1 cellular context compared by ENCODE assay signal in the genomic region with DNA sequence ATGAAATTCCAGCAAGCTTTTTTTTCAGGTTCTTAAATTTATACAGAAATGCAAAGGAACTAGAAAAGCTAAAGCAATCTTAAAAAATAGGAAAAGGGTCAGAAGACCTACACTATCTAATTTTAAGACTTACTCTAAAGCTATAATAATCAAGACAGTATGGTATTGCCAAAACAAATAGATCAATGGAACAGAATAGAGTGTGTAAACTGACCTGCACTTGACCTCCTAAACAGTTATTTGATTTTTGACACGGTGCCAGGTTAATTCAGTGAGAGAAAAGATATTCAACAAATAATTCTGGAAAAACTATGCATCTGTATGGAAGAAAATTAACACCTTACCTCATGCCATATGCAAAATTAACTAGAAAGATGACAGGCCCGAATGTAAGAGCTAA.
TF ChIP-seq lines count a peak whose summit lies in the region.

No MANE protein-coding gene starts in this region.

TF ChIP-seq in HepG2, 621 proteins besides CTCF, POLR2A, EP300 and RAD21 (continued from another document):
- no peak for TF ChIP-seq LRRFIP1 (CRISPR knock-in tag; conservative IDR thresholded peaks at IDR 0.05)
- peak; percentile 84 for TF ChIP-seq NR2F6 (IDR thresholded peaks at IDR 0.05)
- TF ChIP-seq NR2F6 (CRISPR knock-in tag; IDR thresholded peaks at IDR 0.05), result peak; percentile 78
- TF ChIP-seq FOXA1 (IDR thresholded peaks at IDR 0.05), result no peak
- peak; percentile 56; the same call in 1 of the 2 replicates for TF ChIP-seq FOXA1 (CRISPR knock-in tag; IDR thresholded peaks at IDR 0.05)
- 0 out of 2 replicates have a peak, but pooled peaks have one; percentile 25 for TF ChIP-seq FOXJ3 (CRISPR knock-in tag; IDR thresholded peaks at IDR 0.05; ENCODE audit: borderline replicate concordance)
- TF ChIP-seq TMF1 (CRISPR knock-in tag; IDR thresholded peaks at IDR 0.05; ENCODE audit: low read depth), result no peak
- peak; percentile 72 for TF ChIP-seq SKI (IDR thresholded peaks at IDR 0.05; ENCODE audit: partially characterized antibody)
- TF ChIP-seq BCL6 (CRISPR knock-in tag; IDR thresholded peaks at IDR 0.05), result peak; percentile 64
- TF ChIP-seq ZBTB20 (CRISPR knock-in tag; IDR thresholded peaks at IDR 0.05; ENCODE audit: borderline replicate concordance, low read depth), result no peak
- TF ChIP-seq NFIC (IDR thresholded peaks at IDR 0.05; ENCODE audit: low read length), result peak; percentile 88
- TF ChIP-seq NCOR1 (IDR thresholded peaks at IDR 0.05; ENCODE audit: borderline replicate concordance, low read length), result peak; percentile 52; the same call in 1 of the 2 replicates
- TF ChIP-seq, protein P1, sequence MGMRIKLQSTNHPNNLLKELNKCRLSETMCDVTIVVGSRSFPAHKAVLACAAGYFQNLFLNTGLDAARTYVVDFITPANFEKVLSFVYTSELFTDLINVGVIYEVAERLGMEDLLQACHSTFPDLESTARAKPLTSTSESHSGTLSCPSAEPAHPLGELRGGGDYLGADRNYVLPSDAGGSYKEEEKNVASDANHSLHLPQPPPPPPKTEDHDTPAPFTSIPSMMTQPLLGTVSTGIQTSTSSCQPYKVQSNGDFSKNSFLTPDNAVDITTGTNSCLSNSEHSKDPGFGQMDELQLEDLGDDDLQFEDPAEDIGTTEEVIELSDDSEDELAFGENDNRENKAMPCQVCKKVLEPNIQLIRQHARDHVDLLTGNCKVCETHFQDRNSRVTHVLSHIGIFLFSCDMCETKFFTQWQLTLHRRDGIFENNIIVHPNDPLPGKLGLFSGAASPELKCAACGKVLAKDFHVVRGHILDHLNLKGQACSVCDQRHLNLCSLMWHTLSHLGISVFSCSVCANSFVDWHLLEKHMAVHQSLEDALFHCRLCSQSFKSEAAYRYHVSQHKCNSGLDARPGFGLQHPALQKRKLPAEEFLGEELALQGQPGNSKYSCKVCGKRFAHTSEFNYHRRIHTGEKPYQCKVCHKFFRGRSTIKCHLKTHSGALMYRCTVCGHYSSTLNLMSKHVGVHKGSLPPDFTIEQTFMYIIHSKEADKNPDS (CRISPR knock-in tag; IDR thresholded peaks at IDR 0.05), result no peak
- TF ChIP-seq, protein P2, sequence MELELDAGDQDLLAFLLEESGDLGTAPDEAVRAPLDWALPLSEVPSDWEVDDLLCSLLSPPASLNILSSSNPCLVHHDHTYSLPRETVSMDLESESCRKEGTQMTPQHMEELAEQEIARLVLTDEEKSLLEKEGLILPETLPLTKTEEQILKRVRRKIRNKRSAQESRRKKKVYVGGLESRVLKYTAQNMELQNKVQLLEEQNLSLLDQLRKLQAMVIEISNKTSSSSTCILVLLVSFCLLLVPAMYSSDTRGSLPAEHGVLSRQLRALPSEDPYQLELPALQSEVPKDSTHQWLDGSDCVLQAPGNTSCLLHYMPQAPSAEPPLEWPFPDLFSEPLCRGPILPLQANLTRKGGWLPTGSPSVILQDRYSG (CRISPR knock-in tag; IDR thresholded peaks at IDR 0.05), result no peak
- TF ChIP-seq NKX3-1 (CRISPR knock-in tag; IDR thresholded peaks at IDR 0.05), result peak; percentile 47; the same call in 1 of the 2 replicates
- peak; percentile 88 for TF ChIP-seq ONECUT2 (CRISPR knock-in tag; IDR thresholded peaks at IDR 0.05)
- TF ChIP-seq, protein P3, sequence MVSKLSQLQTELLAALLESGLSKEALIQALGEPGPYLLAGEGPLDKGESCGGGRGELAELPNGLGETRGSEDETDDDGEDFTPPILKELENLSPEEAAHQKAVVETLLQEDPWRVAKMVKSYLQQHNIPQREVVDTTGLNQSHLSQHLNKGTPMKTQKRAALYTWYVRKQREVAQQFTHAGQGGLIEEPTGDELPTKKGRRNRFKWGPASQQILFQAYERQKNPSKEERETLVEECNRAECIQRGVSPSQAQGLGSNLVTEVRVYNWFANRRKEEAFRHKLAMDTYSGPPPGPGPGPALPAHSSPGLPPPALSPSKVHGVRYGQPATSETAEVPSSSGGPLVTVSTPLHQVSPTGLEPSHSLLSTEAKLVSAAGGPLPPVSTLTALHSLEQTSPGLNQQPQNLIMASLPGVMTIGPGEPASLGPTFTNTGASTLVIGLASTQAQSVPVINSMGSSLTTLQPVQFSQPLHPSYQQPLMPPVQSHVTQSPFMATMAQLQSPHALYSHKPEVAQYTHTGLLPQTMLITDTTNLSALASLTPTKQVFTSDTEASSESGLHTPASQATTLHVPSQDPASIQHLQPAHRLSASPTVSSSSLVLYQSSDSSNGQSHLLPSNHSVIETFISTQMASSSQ (IDR thresholded peaks at IDR 0.05; ENCODE audit: low read depth), result no peak
- TF ChIP-seq, protein P3 (CRISPR knock-in tag; IDR thresholded peaks at IDR 0.05; ENCODE audit: borderline replicate concordance), result no peak
- TF ChIP-seq HHEX (CRISPR knock-in tag; IDR thresholded peaks at IDR 0.05), result peak; percentile 53; the same call in 1 of the 2 replicates
- peak; percentile 77; the same call in 1 of the 2 replicates for TF ChIP-seq NR2F2 (IDR thresholded peaks at IDR 0.05; ENCODE audit: borderline replicate concordance, low read depth)
- TF ChIP-seq ZNF180 (CRISPR knock-in tag; IDR thresholded peaks at IDR 0.05; ENCODE audit: borderline replicate concordance, low read depth), result no peak
- no peak for TF ChIP-seq RCOR2 (CRISPR knock-in tag; IDR thresholded peaks at IDR 0.05)
- peak; percentile 99 for TF ChIP-seq RARA (CRISPR knock-in tag; IDR thresholded peaks at IDR 0.05)
- no peak for TF ChIP-seq POGZ (CRISPR knock-in tag; IDR thresholded peaks at IDR 0.05)
- TF ChIP-seq, protein P4, sequence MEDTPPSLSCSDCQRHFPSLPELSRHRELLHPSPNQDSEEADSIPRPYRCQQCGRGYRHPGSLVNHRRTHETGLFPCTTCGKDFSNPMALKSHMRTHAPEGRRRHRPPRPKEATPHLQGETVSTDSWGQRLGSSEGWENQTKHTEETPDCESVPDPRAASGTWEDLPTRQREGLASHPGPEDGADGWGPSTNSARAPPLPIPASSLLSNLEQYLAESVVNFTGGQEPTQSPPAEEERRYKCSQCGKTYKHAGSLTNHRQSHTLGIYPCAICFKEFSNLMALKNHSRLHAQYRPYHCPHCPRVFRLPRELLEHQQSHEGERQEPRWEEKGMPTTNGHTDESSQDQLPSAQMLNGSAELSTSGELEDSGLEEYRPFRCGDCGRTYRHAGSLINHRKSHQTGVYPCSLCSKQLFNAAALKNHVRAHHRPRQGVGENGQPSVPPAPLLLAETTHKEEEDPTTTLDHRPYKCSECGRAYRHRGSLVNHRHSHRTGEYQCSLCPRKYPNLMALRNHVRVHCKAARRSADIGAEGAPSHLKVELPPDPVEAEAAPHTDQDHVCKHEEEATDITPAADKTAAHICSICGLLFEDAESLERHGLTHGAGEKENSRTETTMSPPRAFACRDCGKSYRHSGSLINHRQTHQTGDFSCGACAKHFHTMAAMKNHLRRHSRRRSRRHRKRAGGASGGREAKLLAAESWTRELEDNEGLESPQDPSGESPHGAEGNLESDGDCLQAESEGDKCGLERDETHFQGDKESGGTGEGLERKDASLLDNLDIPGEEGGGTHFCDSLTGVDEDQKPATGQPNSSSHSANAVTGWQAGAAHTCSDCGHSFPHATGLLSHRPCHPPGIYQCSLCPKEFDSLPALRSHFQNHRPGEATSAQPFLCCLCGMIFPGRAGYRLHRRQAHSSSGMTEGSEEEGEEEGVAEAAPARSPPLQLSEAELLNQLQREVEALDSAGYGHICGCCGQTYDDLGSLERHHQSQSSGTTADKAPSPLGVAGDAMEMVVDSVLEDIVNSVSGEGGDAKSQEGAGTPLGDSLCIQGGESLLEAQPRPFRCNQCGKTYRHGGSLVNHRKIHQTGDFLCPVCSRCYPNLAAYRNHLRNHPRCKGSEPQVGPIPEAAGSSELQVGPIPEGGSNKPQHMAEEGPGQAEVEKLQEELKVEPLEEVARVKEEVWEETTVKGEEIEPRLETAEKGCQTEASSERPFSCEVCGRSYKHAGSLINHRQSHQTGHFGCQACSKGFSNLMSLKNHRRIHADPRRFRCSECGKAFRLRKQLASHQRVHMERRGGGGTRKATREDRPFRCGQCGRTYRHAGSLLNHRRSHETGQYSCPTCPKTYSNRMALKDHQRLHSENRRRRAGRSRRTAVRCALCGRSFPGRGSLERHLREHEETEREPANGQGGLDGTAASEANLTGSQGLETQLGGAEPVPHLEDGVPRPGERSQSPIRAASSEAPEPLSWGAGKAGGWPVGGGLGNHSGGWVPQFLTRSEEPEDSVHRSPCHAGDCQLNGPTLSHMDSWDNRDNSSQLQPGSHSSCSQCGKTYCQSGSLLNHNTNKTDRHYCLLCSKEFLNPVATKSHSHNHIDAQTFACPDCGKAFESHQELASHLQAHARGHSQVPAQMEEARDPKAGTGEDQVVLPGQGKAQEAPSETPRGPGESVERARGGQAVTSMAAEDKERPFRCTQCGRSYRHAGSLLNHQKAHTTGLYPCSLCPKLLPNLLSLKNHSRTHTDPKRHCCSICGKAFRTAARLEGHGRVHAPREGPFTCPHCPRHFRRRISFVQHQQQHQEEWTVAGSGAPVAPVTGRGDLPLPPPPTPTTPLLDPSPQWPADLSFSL (CRISPR knock-in tag; IDR thresholded peaks at IDR 0.05), result no peak
- TF ChIP-seq MED8 (CRISPR knock-in tag; IDR thresholded peaks at IDR 0.05; ENCODE audit: insufficient replicate concordance), result no peak
- TF ChIP-seq SOX5 (CRISPR knock-in tag; IDR thresholded peaks at IDR 0.05; ENCODE audit: borderline replicate concordance), result peak; percentile 20; the same call in 1 of the 2 replicates
- TF ChIP-seq THRA (CRISPR knock-in tag; IDR thresholded peaks at IDR 0.05; ENCODE audit: borderline replicate concordance), result no peak
